ENCODE assay signal across 9 cellular contexts in genomic region chr10:95260909-95261552, GRCh38. TPM values are rescaled to one million over a fixed set of nuclear protein-coding genes. Genes with fewer than 3 reads are reported as not detected.
DNase-seq lines count a peak whose midpoint lies in the region; ATAC-seq and TF ChIP-seq lines count a peak whose summit lies in the region.
"Had no signal": no experiment of that assay in that cellular context is flagged by ENCODE, and none has a peak within 500 bp of the region (broad histone marks: within the 10 kb centered on the region; RNA-seq: fewer than 3 reads in every experiment).

No MANE protein-coding gene starts in this region.

- no peak overlapping the region for H3K9ac ChIP-seq in Karpas-422 (ENCODE audit: low read length)

- H3K9me2 ChIP-seq in Karpas-422 (replicated peaks; ENCODE audit: insufficient read depth, low read length) = no peaks in the 10 kb centered on the region

- H3K36me3 ChIP-seq in SJSA1 (peaks cover 78% of the 10 kb centered on the region), Karpas-422 (ENCODE audit: insufficient read depth, low read length) (no peaks in the 10 kb centered on the region)

- no peaks in the 10 kb centered on the region for H3K9me3 ChIP-seq in SJSA1 (replicated peaks)
- no peaks in the 10 kb centered on the region for H3K9me3 ChIP-seq in Karpas-422 (ENCODE audit: low read length)

- H3K27ac ChIP-seq in SJSA1 = peak overlapping the region; percentile 99
- H3K27ac ChIP-seq in Karpas-422 (ENCODE audit: low read length) = no peak overlapping the region

- H3K4me1 ChIP-seq in SJSA1 (replicated peaks) (peaks cover 27% of the 10 kb centered on the region), Karpas-422 (ENCODE audit: low read length) (no peaks in the 10 kb centered on the region)

- H3K27me3 ChIP-seq in SJSA1 (replicated peaks) (no peaks in the 10 kb centered on the region), Karpas-422 (ENCODE audit: low read length) (no peaks in the 10 kb centered on the region)

- intact Hi-C loops in sciatic nerve (cut with DNase I) = no loop called here

- no peak overlapping the region for H2AFZ ChIP-seq in Karpas-422 (ENCODE audit: low read length)

- peaks cover 38% of the 10 kb centered on the region for H3K4me1 Mint-ChIP-seq in progenitor cell of endocrine pancreas (ENCODE audit: low read depth)

- H4K20me1 ChIP-seq in Karpas-422 (ENCODE audit: insufficient read depth, low read depth, low read length) = no peaks in the 10 kb centered on the region

- no peak overlapping the region for H3K4me3 Mint-ChIP-seq in progenitor cell of endocrine pancreas (ENCODE audit: low read depth)

- H3K4me2 ChIP-seq in Karpas-422 (ENCODE audit: low read depth, low read length, poor library complexity, severe bottlenecking) = no peak overlapping the region

- DNase-seq in GM03348 (ENCODE audit: low spot score) = peak; percentile 63
- DNase-seq in SJSA1 (ENCODE audit: low read depth in 1 of 2, low spot score in 2 of 2) = peak; percentile 41 to 79
- peak; percentile 11 to 49 for DNase-seq in foreskin fibroblast
- no peak for DNase-seq in progenitor cell of endocrine pancreas (ENCODE audit: low spot score, unreplicated experiment)
- DNase-seq in hippocampal formation (lab: John Stamatoyannopoulos, UW) = no peak
- DNase-seq in sciatic nerve (ENCODE audit: low spot score) = no peak
- no peak for DNase-seq in dermis blood vessel endothelial cell
- DNase-seq in Karpas-422 = no peak
- DNase-seq: NCI-H1092 treated with DMSO at 0.1 percent for 48 hours had no signal

- H3K27me3 Mint-ChIP-seq in progenitor cell of endocrine pancreas = no peaks in the 10 kb centered on the region

- ATAC-seq in sciatic nerve = no peak

- H3K36me3 Mint-ChIP-seq in progenitor cell of endocrine pancreas (ENCODE audit: insufficient read depth) = peaks cover 29% of the 10 kb centered on the region

- TF ChIP-seq CTCF in foreskin fibroblast (IDR thresholded peaks at IDR 0.05; ENCODE audit: low read depth, low read length) (no peak), progenitor cell of endocrine pancreas (IDR thresholded peaks at IDR 0.05; ENCODE audit: unreplicated experiment) (no peak)

- no peak overlapping the region for H3K4me3 ChIP-seq in SJSA1
- no peak overlapping the region for H3K4me3 ChIP-seq in foreskin fibroblast (ENCODE audit: low read depth in 1 of 2, low read length in 2 of 2)
- H3K4me3 ChIP-seq in Karpas-422 (ENCODE audit: low read length) = no peak overlapping the region

- peak overlapping the region; percentile 97 for H3K27ac Mint-ChIP-seq in progenitor cell of endocrine pancreas

- no peaks in the 10 kb centered on the region for H3K79me2 ChIP-seq in Karpas-422 (ENCODE audit: low read length)

- peaks cover 12% of the 10 kb centered on the region for H3K9me3 Mint-ChIP-seq in progenitor cell of endocrine pancreas (ENCODE audit: low read depth)

RNA-seq across cellular contexts. Expression of gene PDLIM1, which starts 29.8 kb away (rescaled TPM):
- total RNA-seq in SJSA1 (2014; rRNA removed; shearing (Covaris generic)) = 45.5 and 55.6 TPM in 2 replicates
- 113 and 118 TPM in 2 replicates for total RNA-seq in progenitor cell of endocrine pancreas
- total RNA-seq in sciatic nerve = 138 TPM
- total RNA-seq in dermis blood vessel endothelial cell = 62.5 and 188 TPM in 2 replicates
- 0.22 and 0.54 TPM in 2 replicates for total RNA-seq in Karpas-422 (2014; rRNA removed; shearing (Covaris generic); ENCODE audit: low replicate concordance)

Comparison
In these comparisons a context has a peak if more than half of its experiments do, and no peak if none do; other contexts are left out.
1. DNase-seq: peak in GM03348 (single experiment), SJSA1 (2 of 2) and foreskin fibroblast (2 of 2); none in progenitor cell of endocrine pancreas (single experiment), hippocampal formation (0 of 2), sciatic nerve (single experiment), dermis blood vessel endothelial cell (single experiment) and Karpas-422 (single experiment).
2. RNA of gene PDLIM1, which starts 29.8 kb away (total RNA-seq): 138 TPM in sciatic nerve (single experiment), 113 to 118 TPM in progenitor cell of endocrine pancreas, 62.5 to 188 TPM in dermis blood vessel endothelial cell and 45.5 to 55.6 TPM in SJSA1; 0.22 to 0.54 TPM in Karpas-422; every median in the first group is over 10 times any median in the second.